Comparison of ENCODE assay signal across 9 cellular contexts in the genomic region with DNA sequence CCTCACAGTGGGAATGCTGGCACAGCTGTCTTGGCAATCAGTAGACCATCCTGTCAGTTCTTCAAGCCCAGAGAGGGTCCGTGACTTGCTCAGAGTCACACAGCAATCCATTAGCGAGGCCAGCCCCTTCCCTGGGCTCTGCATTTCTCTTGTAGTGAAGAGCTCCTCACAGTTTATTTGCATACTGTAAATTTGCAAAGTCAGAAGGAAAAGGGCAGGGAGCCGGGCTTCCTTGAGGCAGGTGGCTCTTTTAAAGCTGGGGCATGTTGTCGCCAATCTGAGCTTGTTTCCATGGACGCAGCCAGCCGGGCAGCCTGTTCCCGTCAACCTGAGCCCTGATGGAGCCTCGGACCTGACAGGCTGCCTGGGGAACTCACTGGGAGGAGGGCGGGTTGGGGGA.
DNase-seq lines count a peak whose midpoint lies in the region; ATAC-seq and TF ChIP-seq lines count a peak whose summit lies in the region.
"Had no signal": no experiment of that assay in that cellular context is flagged by ENCODE, and none has a peak within 500 bp of the region (broad histone marks: within the 10 kb centered on the region; RNA-seq: fewer than 3 reads in every experiment).

No MANE protein-coding gene starts in this region.

- no peaks in the 10 kb centered on the region for H3K27me3 Mint-ChIP-seq in activated CD4-positive, alpha-beta memory T cell treated with anti-CD3 and anti-CD28 coated beads for 36 hours

- H3K27ac ChIP-seq in heart right ventricle: peak overlapping the region in 9 of 10 donors; percentile 46 to 80 (median 73)
- no peak overlapping the region for H3K27ac ChIP-seq in adrenal gland

- CTCF ChIA-PET in activated CD4-positive, alpha-beta memory T cell treated with anti-CD3 and anti-CD28 coated beads for 36 hours (lab: Charles Lee): interaction anchor here (1.0 kb wide), 1 partner anchor 49 kb away, joined by 3 read pairs; no protein-coding TSS in a partner anchor

- POLR2A ChIA-PET in activated CD4-positive, alpha-beta memory T cell treated with anti-CD3 and anti-CD28 coated beads for 36 hours (lab: Charles Lee): no interaction called here

- no peaks in the 10 kb centered on the region for H3K9me3 Mint-ChIP-seq in activated CD4-positive, alpha-beta memory T cell treated with anti-CD3 and anti-CD28 coated beads for 36 hours

- 52 to 72% methylated on average over 9 of the region's 9 CpGs for WGBS in heart right ventricle, 2 donors
- 80 to 93% (median 87%) methylated on average over 2 to 9 of the region's 9 CpGs for WGBS in adrenal gland, 4 donors

- H3K27me3 ChIP-seq in NT2/D1 (ENCODE audit: insufficient read depth, insufficient read length): no peaks in the 10 kb centered on the region
- no peaks in the 10 kb centered on the region for H3K27me3 ChIP-seq in heart right ventricle
- H3K27me3 ChIP-seq in adrenal gland: no peaks in the 10 kb centered on the region

- peaks cover 3% of the 10 kb centered on the region for H3K4me1 Mint-ChIP-seq in activated CD4-positive, alpha-beta memory T cell treated with anti-CD3 and anti-CD28 coated beads for 36 hours (ENCODE audit: low read depth)

- H3K9me3 ChIP-seq in NT2/D1 (ENCODE audit: insufficient read depth, low read length): no peaks in the 10 kb centered on the region
- no peaks in the 10 kb centered on the region for H3K9me3 ChIP-seq in heart right ventricle
- H3K9me3 ChIP-seq in adrenal gland (replicated peaks in 1 of 3): no peaks in the 10 kb centered on the region

- H3K4me3 ChIP-seq in NT2/D1 (ENCODE audit: insufficient read length, low read depth) (no peak overlapping the region), heart right ventricle (no peak overlapping the region), adrenal gland (no peak overlapping the region)

- H3K36me3 ChIP-seq in NT2/D1 (ENCODE audit: insufficient read depth, insufficient read length, low read length) (peaks cover 2% of the 10 kb centered on the region), heart right ventricle (no peaks in the 10 kb centered on the region), adrenal gland (replicated peaks in 1 of 2) (no peaks in the 10 kb centered on the region)

- no peak overlapping the region for H3K4me3 Mint-ChIP-seq in activated CD4-positive, alpha-beta memory T cell treated with anti-CD3 and anti-CD28 coated beads for 36 hours

- TF ChIP-seq POLR2A in adrenal gland (IDR thresholded peaks at IDR 0.05): no peak

- ATAC-seq in heart right ventricle (peak in 4 of 8 donors; percentile 27 to 61 (median 34)), sciatic nerve (no peak)

- no peak for TF ChIP-seq CTCF in heart right ventricle (IDR thresholded peaks at IDR 0.05)
- TF ChIP-seq CTCF in adrenal gland (IDR thresholded peaks at IDR 0.05): no peak

- H3K4me1 ChIP-seq in NT2/D1 (ENCODE audit: insufficient read depth, insufficient read length): peaks cover 4% of the 10 kb centered on the region
- peaks cover 22 to 83% (median 67%) of the 10 kb centered on the region in 9 donors for H3K4me1 ChIP-seq in heart right ventricle
- H3K4me1 ChIP-seq in adrenal gland (replicated peaks in 1 of 2): peaks cover 13 to 22% of the 10 kb centered on the region in 2 donors

- no peak overlapping the region for H3K9ac ChIP-seq in NT2/D1 (ENCODE audit: insufficient read length, low read depth)

- intact Hi-C loops in heart right ventricle (cut with DNase I): no loop called here
- intact Hi-C loops in sciatic nerve (cut with DNase I): no loop called here
- intact Hi-C loops in activated CD4-positive, alpha-beta memory T cell treated with anti-CD3 and anti-CD28 coated beads for 36 hours (cut with micrococcal nuclease): no loop called here
- intact Hi-C loops in adrenal gland (cut with DNase I): no loop called here

- no peak overlapping the region for H3K27ac Mint-ChIP-seq in activated CD4-positive, alpha-beta memory T cell treated with anti-CD3 and anti-CD28 coated beads for 36 hours

- DNase-seq in HT-29 (ENCODE audit: low spot score): peak; percentile 80
- DNase-seq in NT2/D1 (ENCODE audit: low read depth, low spot score): peak; percentile 75
- peak in 1 of 2 donors; percentile 34 for DNase-seq in heart right ventricle
- DNase-seq in sciatic nerve (ENCODE audit: low spot score): peak; percentile 54
- no peak for DNase-seq in activated CD4-positive, alpha-beta memory T cell treated with anti-CD3 and anti-CD28 coated beads for 36 hours
- no peak for DNase-seq in NCI-H128 (lab: John Stamatoyannopoulos, UW; ENCODE audit: unreplicated experiment)
- no peak for DNase-seq in HK-2 (ENCODE audit: unreplicated experiment)
- no peak for DNase-seq in adrenal gland
- DNase-seq: activated T-cell treated with anti-CD3 and anti-CD28 coated beads for 4 hours had no signal

- no peaks in the 10 kb centered on the region for H3K36me3 Mint-ChIP-seq in activated CD4-positive, alpha-beta memory T cell treated with anti-CD3 and anti-CD28 coated beads for 36 hours

Comparison
In these comparisons a context has a peak if more than half of its experiments do, and no peak if none do; other contexts are left out.
1. DNase-seq: peak in HT-29 (single experiment), NT2/D1 (single experiment) and sciatic nerve (single experiment); none in activated CD4-positive, alpha-beta memory T cell treated with anti-CD3 and anti-CD28 coated beads for 36 hours (single experiment), NCI-H128 (single experiment), HK-2 (single experiment) and adrenal gland (0 of 7).
2. H3K27ac ChIP-seq: peak in heart right ventricle (9 of 10); none in adrenal gland (0 of 5).